Comparison of ENCODE assay signal across 9 cellular contexts in the genomic region with DNA sequence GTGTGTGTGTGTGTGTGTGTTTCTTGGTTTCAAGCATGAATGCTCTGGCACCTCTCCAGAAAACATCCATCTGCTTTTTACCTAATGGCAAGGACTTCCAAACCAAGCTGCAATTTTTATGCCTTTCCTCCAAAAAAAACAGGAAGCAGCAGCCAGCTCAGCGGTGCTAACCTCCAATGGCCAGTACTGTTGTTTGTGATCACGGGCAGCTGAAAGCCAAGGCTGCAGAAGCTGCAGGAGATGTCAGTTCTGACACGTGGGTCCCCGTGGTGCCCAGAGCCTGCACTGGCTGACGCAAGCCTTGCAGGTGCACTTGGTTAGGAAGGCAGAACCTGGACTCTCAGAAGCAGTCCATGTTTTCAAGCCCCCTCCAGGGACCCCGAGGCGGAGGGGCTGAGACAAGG.
DNase-seq lines count a peak whose midpoint lies in the region; ATAC-seq and TF ChIP-seq lines count a peak whose summit lies in the region.
"Had no signal": no experiment of that assay in that cellular context is flagged by ENCODE, and none has a peak within 500 bp of the region (broad histone marks: within the 10 kb centered on the region; RNA-seq: fewer than 3 reads in every experiment).

No MANE protein-coding gene starts in this region.

- H3K27ac ChIP-seq in SK-N-SH (ENCODE audit: low read depth in 2 of 2, low read length in 1 of 2) = no peak overlapping the region
- H3K27ac ChIP-seq in thyroid gland = no peak overlapping the region
- no peak overlapping the region for H3K27ac ChIP-seq in trophoblast cell (ENCODE audit: low read depth, low read length)
- H3K27ac ChIP-seq: C4-2B had no signal

- H3K4me2 ChIP-seq in SK-N-SH (no peak overlapping the region), trophoblast cell (ENCODE audit: low read length) (no peak overlapping the region)

- 6% methylated on average over 4 of the region's 7 CpGs for WGBS in SK-N-SH (ENCODE audit: low lambda C conversion rate)
- WGBS in thyroid gland, 2 donors = 7 to 11% methylated on average over 7 of the region's 7 CpGs
- WGBS in trophoblast cell (ENCODE audit: extremely low coverage, insufficient coverage, insufficient read length) = no CpG with 5 or more reads among the region's 7 CpGs

- H3K9ac ChIP-seq in SK-N-SH (no peak overlapping the region), trophoblast cell (ENCODE audit: low read length) (no peak overlapping the region)

- DNase-seq in SK-N-SH (peak; percentile 35), fibroblast of villous mesenchyme (ENCODE audit: low read depth) (peak; percentile 6), thyroid gland (peak; percentile 58 to 68), trophoblast cell (no peak), HAP-1 (ENCODE audit: low spot score in 2 of 2) (no peak)
- DNase-seq in activated CD4-positive, alpha-beta T cell treated with anti-CD3 and anti-CD28 coated beads for 4 hours = no peak

- no peak for ATAC-seq in SK-N-SH treated with all-trans-retinoic acid at 6 μM for 48 hours

- POLR2A ChIA-PET in SK-N-SH (lab: Yijun Ruan, JAX) = no interaction called here

- H3K4me1 ChIP-seq in SK-N-SH (ENCODE audit: control insufficient read depth in 1 of 2, insufficient read depth in 2 of 2, low read depth in 1 of 2, low read length in 1 of 2) = peaks cover 0 to 5% of the 10 kb centered on the region in 2 experiments; a peak in 1 of 4 replicates
- H3K4me1 ChIP-seq in thyroid gland = peaks cover 0 to 9% of the 10 kb centered on the region in 2 donors
- H3K4me1 ChIP-seq in trophoblast cell (ENCODE audit: control insufficient read depth in 1 of 2, insufficient read depth in 2 of 2, low read length in 2 of 2) = no peaks in the 10 kb centered on the region
- no peaks in the 10 kb centered on the region for H3K4me1 ChIP-seq in HAP-1

- no peak overlapping the region for H3K4ac ChIP-seq in trophoblast cell (ENCODE audit: low read depth, low read length)

- no peak overlapping the region for H2BK5ac ChIP-seq in trophoblast cell (ENCODE audit: low read depth, low read length, poor library complexity)

- CTCF ChIA-PET in SK-N-SH (lab: Yijun Ruan, JAX) = interaction anchor here (1.8 kb wide), 1 partner anchor 62 kb away, joined by 7 read pairs; no protein-coding TSS in a partner anchor

- no peak for TF ChIP-seq POLR2A in thyroid gland (IDR thresholded peaks at IDR 0.05)

- no peak overlapping the region for H2BK12ac ChIP-seq in trophoblast cell (ENCODE audit: low read length)

- H3K23ac ChIP-seq in trophoblast cell (ENCODE audit: low read length) = no peak overlapping the region

- in situ Hi-C loops in HAP-1 (cut with MboI; ENCODE audit: low sequenced_read_pairs) = no loop called here

- H3K9me3 ChIP-seq in SK-N-SH = no peaks in the 10 kb centered on the region
- H3K9me3 ChIP-seq in thyroid gland = no peaks in the 10 kb centered on the region
- no peaks in the 10 kb centered on the region for H3K9me3 ChIP-seq in trophoblast cell (ENCODE audit: insufficient read depth, low read depth, low read length)
- H3K9me3 ChIP-seq in HAP-1 = no peaks in the 10 kb centered on the region

- TF ChIP-seq RAD21 in SK-N-SH (IDR thresholded peaks at IDR 0.05; ENCODE audit: low read length) = no peak

- H4K91ac ChIP-seq in trophoblast cell (ENCODE audit: low read depth, low read length) = no peak overlapping the region

- H3K79me2 ChIP-seq in SK-N-SH (ENCODE audit: insufficient read depth) (no peaks in the 10 kb centered on the region), trophoblast cell (ENCODE audit: control insufficient read depth, insufficient read depth, low read length, poor library complexity) (no peaks in the 10 kb centered on the region)

- intact Hi-C loops in thyroid gland (cut with DNase I) = no loop called here

- H3K4me3 ChIP-seq in SK-N-SH (ENCODE audit: low read depth in 2 of 2, low read length in 1 of 2) = 0 out of 4 replicates have a peak overlapping the region, but pooled peaks of 1 of the 2 experiments have one; percentile 12
- no peak overlapping the region for H3K4me3 ChIP-seq in fibroblast of villous mesenchyme (ENCODE audit: low read depth, low read length)
- no peak overlapping the region for H3K4me3 ChIP-seq in thyroid gland (replicated peaks in 1 of 3)
- H3K4me3 ChIP-seq in trophoblast cell (ENCODE audit: low read depth, low read length) = no peak overlapping the region
- no peak overlapping the region for H3K4me3 ChIP-seq in HAP-1

- H3K36me3 ChIP-seq in SK-N-SH (replicated peaks in 1 of 2; ENCODE audit: control insufficient read depth in 1 of 2, insufficient read depth in 2 of 2, low read length in 1 of 2) (no peaks in the 10 kb centered on the region), thyroid gland (no peaks in the 10 kb centered on the region), trophoblast cell (ENCODE audit: control insufficient read depth in 1 of 2, insufficient read depth in 2 of 2, low read length in 2 of 2) (no peaks in the 10 kb centered on the region), HAP-1 (replicated peaks) (no peaks in the 10 kb centered on the region)

- TF ChIP-seq CTCF in SK-N-SH (IDR thresholded peaks at IDR 0.05) (no peak), fibroblast of villous mesenchyme (IDR thresholded peaks at IDR 0.05; ENCODE audit: insufficient read depth, low read depth, low read length) (no peak), thyroid gland (IDR thresholded peaks at IDR 0.05) (no peak)

- no peak overlapping the region for H3K14ac ChIP-seq in trophoblast cell (ENCODE audit: low read length)

- H4K12ac ChIP-seq in trophoblast cell (ENCODE audit: low read depth, low read length) = no peak overlapping the region

- no peaks in the 10 kb centered on the region for H4K20me1 ChIP-seq in SK-N-SH (ENCODE audit: insufficient read depth)

- no peaks in the 10 kb centered on the region for H3K27me3 ChIP-seq in SK-N-SH (ENCODE audit: insufficient read depth)
- no peaks in the 10 kb centered on the region for H3K27me3 ChIP-seq in thyroid gland
- no peaks in the 10 kb centered on the region for H3K27me3 ChIP-seq in trophoblast cell (ENCODE audit: insufficient read depth, low read length)
- H3K27me3 ChIP-seq in HAP-1 (ENCODE audit: low read depth) = no peaks in the 10 kb centered on the region

- H3K79me1 ChIP-seq in trophoblast cell (ENCODE audit: low read length) = no peaks in the 10 kb centered on the region

- no peak overlapping the region for H3K18ac ChIP-seq in trophoblast cell (ENCODE audit: low read length)

- no peak overlapping the region for H2AK5ac ChIP-seq in trophoblast cell (ENCODE audit: low read length)

- H3F3A ChIP-seq in SK-N-SH (replicated peaks; ENCODE audit: insufficient read depth) = no peaks in the 10 kb centered on the region

- no peak overlapping the region for H2AFZ ChIP-seq in SK-N-SH (ENCODE audit: low read depth)
- no peak overlapping the region for H2AFZ ChIP-seq in trophoblast cell (ENCODE audit: insufficient read depth, low read length, poor library complexity)

- no peak overlapping the region for H4K8ac ChIP-seq in trophoblast cell (ENCODE audit: low read depth, low read length)

- no peak overlapping the region for H2BK120ac ChIP-seq in trophoblast cell (ENCODE audit: insufficient read depth, low read length, poor library complexity)

- no peaks in the 10 kb centered on the region; the same call in 1 of the 2 replicates for H3K9me2 ChIP-seq in SK-N-SH

- TF ChIP-seq EP300 in SK-N-SH (IDR thresholded peaks at IDR 0.05; ENCODE audit: borderline replicate concordance in 1 of 2, low read depth in 1 of 2, low read length in 1 of 2) = no peak

TF ChIP-seq in SK-N-SH treated with all-trans-retinoic acid at 6 μM for 48 hours, 23 proteins besides CTCF, POLR2A, EP300 and RAD21 (continues in another document):
- TF ChIP-seq TOX (CRISPR knock-in tag; IDR thresholded peaks at IDR 0.05; ENCODE audit: borderline replicate concordance) (no peak), RARB (CRISPR knock-in tag; IDR thresholded peaks at IDR 0.05) (no peak), ZNF565 (CRISPR knock-in tag; conservative IDR thresholded peaks at IDR 0.05; ENCODE audit: low read depth) (no peak), TCF4 (CRISPR knock-in tag; IDR thresholded peaks at IDR 0.05; ENCODE audit: borderline replicate concordance) (no peak)

TF ChIP-seq in PFSK-1, 5 proteins besides CTCF, POLR2A, EP300 and RAD21:
- TF ChIP-seq REST (IDR thresholded peaks at IDR 0.05; ENCODE audit: insufficient read depth in 1 of 2, low read depth in 2 of 2, low read length in 2 of 2) (no peak), FOXP2 (optimal IDR thresholded peaks at IDR 0.05; ENCODE audit: borderline replicate concordance, extremely low read depth, extremely low read length, insufficient read depth) (peak; percentile 78)

Comparison
In these comparisons a context has a peak if more than half of its experiments do, and no peak if none do; other contexts are left out.
1. DNase-seq: peak in SK-N-SH (single experiment), fibroblast of villous mesenchyme (single experiment) and thyroid gland (2 of 2); none in trophoblast cell (0 of 2), HAP-1 (0 of 2) and activated CD4-positive, alpha-beta T cell treated with anti-CD3 and anti-CD28 coated beads for 4 hours (0 of 2).